In genomic region chr2:4219571-4219970, GRCh38 we compare ENCODE assay signal across 13 cellular contexts.
"Had no signal": no experiment of that assay in that cellular context is flagged by ENCODE, and none has a peak within 500 bp of the region (broad histone marks: within the 10 kb centered on the region; RNA-seq: fewer than 3 reads in every experiment).

No MANE protein-coding gene starts in this region.

- ATAC-seq: foreskin keratinocyte; left colon; stimulated activated memory B cell treated with anti-CD40 and anti-IgM and Interleukin-4, amounts not matched to agents 10 μg/mL and 1 μg/mL and 100 μg/mL, for 72 hours had no signal

- DNase-seq: activated CD4-positive, CD25-positive, alpha-beta regulatory T cell treated with anti-CD3 and anti-CD28 coated beads, Interleukin-2, amount 50 U/mL, for 72 hours; activated naive CD4-positive, alpha-beta T cell treated with Interleukin-2 at 50 U/mL for 16 hours; activated T-cell treated with anti-CD3 and anti-CD28 coated beads for 4 hours; brain microvascular endothelial cell; cortex of kidney; effector CD4-positive, alpha-beta T cell; left colon; midbrain; stimulated activated CD4-positive, alpha-beta T cell treated with anti-CD3 and anti-CD28 coated beads, Interleukin-12 subunit alpha, Interleukin-12 subunit beta, amount 100 ng/mL, for 4 hours; stimulated activated CD4-positive, alpha-beta T cell treated with anti-CD3 and anti-CD28 coated beads, Interleukin-2, amount 100 ng/mL, for 24 hours; thyroid gland had no signal
